ENCODE assay signal across 14 cellular contexts in the genomic region with DNA sequence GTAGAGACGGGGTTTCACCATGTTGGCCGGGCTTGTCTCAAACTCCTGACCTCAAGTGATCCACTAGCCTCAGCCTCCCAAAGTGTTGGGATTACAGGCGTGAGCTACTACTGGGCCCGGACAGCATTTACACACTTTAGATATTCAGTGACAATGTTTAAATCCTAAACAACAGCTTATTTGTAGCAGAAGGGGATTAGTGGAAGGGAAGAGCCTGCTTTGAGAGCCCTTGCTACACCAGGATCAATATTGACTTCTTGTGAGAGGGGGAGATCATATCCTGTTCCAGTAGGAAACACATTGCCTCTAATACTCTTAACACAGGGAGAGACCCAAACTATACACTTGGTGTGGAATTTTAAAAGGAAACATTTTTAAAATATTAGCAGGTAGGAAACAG. TPM values are rescaled to one million over a fixed set of nuclear protein-coding genes. Genes with fewer than 3 reads are reported as not detected.
A peak's percentile ranks its signal among the peaks of the same experiment; 100 is the strongest.
DNase-seq lines count a peak whose midpoint lies in the region; ATAC-seq and TF ChIP-seq lines count a peak whose summit lies in the region.
"Had no signal": no experiment of that assay in that cellular context is flagged by ENCODE, and none has a peak within 500 bp of the region (broad histone marks: within the 10 kb centered on the region; RNA-seq: fewer than 3 reads in every experiment).

No MANE protein-coding gene starts in this region.

- H3K4me1 Mint-ChIP-seq in Caco-2 (ENCODE audit: low read depth, unreplicated experiment), result peaks cover 77% of the 10 kb centered on the region
- H3K4me1 Mint-ChIP-seq in CD4-positive, alpha-beta memory T cell, result peaks cover 0 to 8% (median under 1%) of the 10 kb centered on the region in 4 donors
- H3K4me1 Mint-ChIP-seq: CD8-positive, alpha-beta memory T cell had no signal

- H2AFZ ChIP-seq in trophoblast cell (ENCODE audit: insufficient read depth, low read length, poor library complexity), result no peak overlapping the region

- peak overlapping the region; percentile 24 for H3K27ac Mint-ChIP-seq in Caco-2 (ENCODE audit: unreplicated experiment)
- no peak overlapping the region for H3K27ac Mint-ChIP-seq in CD4-positive, alpha-beta memory T cell
- H3K27ac Mint-ChIP-seq: CD8-positive, alpha-beta memory T cell; IgD-negative memory B cell had no signal

- H3K4me3 ChIP-seq in Caco-2 (ENCODE audit: low read depth, low read length), result no peak overlapping the region
- H3K4me3 ChIP-seq in trophoblast cell (ENCODE audit: low read depth, low read length), result no peak overlapping the region
- no peak overlapping the region for H3K4me3 ChIP-seq in gastroesophageal sphincter
- no peak overlapping the region for H3K4me3 ChIP-seq in CD4-positive, alpha-beta memory T cell (ENCODE audit: low read length in 2 of 2)
- H3K4me3 ChIP-seq: HAP-1 had no signal

- ATAC-seq in gastroesophageal sphincter, result no peak

- CTCF ChIA-PET in Caco-2 (lab: Charles Lee), result interaction anchor here (1.3 kb wide), 1 partner anchor 16 kb away, joined by 4 read pairs; no protein-coding TSS in a partner anchor
- CTCF ChIA-PET in CD4-positive, alpha-beta memory T cell (lab: Charles Lee; ENCODE audit: partially characterized antibody), result interaction anchor here (1.3 to 18.0 kb wide), 2 partner anchors 9 to 19 kb away, joined by 5 to 204 read pairs; no protein-coding TSS in a partner anchor

- no peaks in the 10 kb centered on the region for H3K27me3 ChIP-seq in Caco-2 (replicated peaks; ENCODE audit: control insufficient read depth, insufficient read depth, low read length)
- H3K27me3 ChIP-seq in trophoblast cell (ENCODE audit: insufficient read depth, low read length), result no peaks in the 10 kb centered on the region
- H3K27me3 ChIP-seq in gastroesophageal sphincter, result no peaks in the 10 kb centered on the region
- H3K27me3 ChIP-seq in CD4-positive, alpha-beta memory T cell (ENCODE audit: insufficient read depth, low read length), result no peaks in the 10 kb centered on the region
- H3K27me3 ChIP-seq: BE2C had no signal

- peaks cover 2% of the 10 kb centered on the region for H3K79me2 ChIP-seq in trophoblast cell (ENCODE audit: control insufficient read depth, insufficient read depth, low read length, poor library complexity)

- no peak for TF ChIP-seq CTCF in Caco-2 (IDR thresholded peaks at IDR 0.05; ENCODE audit: insufficient read depth in 1 of 2, low read depth in 1 of 2, low read length in 1 of 2, severe bottlenecking in 1 of 2, unreplicated experiment in 1 of 2)
- TF ChIP-seq CTCF in gastroesophageal sphincter (IDR thresholded peaks at IDR 0.05), result no peak

- no peaks in the 10 kb centered on the region for H3K9me3 Mint-ChIP-seq in Caco-2 (ENCODE audit: unreplicated experiment)
- no peaks in the 10 kb centered on the region for H3K9me3 Mint-ChIP-seq in CD4-positive, alpha-beta memory T cell
- H3K9me3 Mint-ChIP-seq: CD8-positive, alpha-beta memory T cell; IgD-negative memory B cell had no signal

- no peak overlapping the region for H3K4me2 ChIP-seq in trophoblast cell (ENCODE audit: low read length)

- no peak overlapping the region for H3K18ac ChIP-seq in trophoblast cell (ENCODE audit: low read length)

- H3K27me3 Mint-ChIP-seq in Caco-2 (ENCODE audit: insufficient read depth, unreplicated experiment), result no peaks in the 10 kb centered on the region
- H3K27me3 Mint-ChIP-seq in CD4-positive, alpha-beta memory T cell, result no peaks in the 10 kb centered on the region
- H3K27me3 Mint-ChIP-seq: IgD-negative memory B cell had no signal

- no peak overlapping the region for H4K91ac ChIP-seq in trophoblast cell (ENCODE audit: low read depth, low read length)

- H3K4me1 ChIP-seq in Caco-2 (peaks cover 94% of the 10 kb centered on the region), trophoblast cell (ENCODE audit: control insufficient read depth in 1 of 2, insufficient read depth in 2 of 2, low read length in 2 of 2) (peaks cover 11 to 18% of the 10 kb centered on the region in 2 experiments), gastroesophageal sphincter (peaks cover 0 to 28% (median 3%) of the 10 kb centered on the region in 3 donors)
- H3K4me1 ChIP-seq in CD4-positive, alpha-beta memory T cell (ENCODE audit: insufficient read depth, low read length), result no peaks in the 10 kb centered on the region
- H3K4me1 ChIP-seq: BE2C had no signal

- peaks cover 9% of the 10 kb centered on the region for H3K79me1 ChIP-seq in trophoblast cell (ENCODE audit: low read length)

- H4K12ac ChIP-seq in trophoblast cell (ENCODE audit: low read depth, low read length), result no peak overlapping the region

- no peak for TF ChIP-seq POLR2A in gastroesophageal sphincter (IDR thresholded peaks at IDR 0.05)

- no peak overlapping the region for H3K9ac ChIP-seq in trophoblast cell (ENCODE audit: low read length)

- no peak overlapping the region for H3K4me3 Mint-ChIP-seq in Caco-2 (ENCODE audit: unreplicated experiment)
- H3K4me3 Mint-ChIP-seq in CD4-positive, alpha-beta memory T cell, result no peak overlapping the region
- H3K4me3 Mint-ChIP-seq: IgD-negative memory B cell had no signal

- H3K9me3 ChIP-seq in Caco-2 (no peaks in the 10 kb centered on the region), trophoblast cell (ENCODE audit: insufficient read depth, low read depth, low read length) (no peaks in the 10 kb centered on the region), gastroesophageal sphincter (no peaks in the 10 kb centered on the region)
- no peaks in the 10 kb centered on the region for H3K9me3 ChIP-seq in CD4-positive, alpha-beta memory T cell (ENCODE audit: control insufficient read depth in 1 of 2, low read length in 2 of 2)
- H3K9me3 ChIP-seq: BE2C, HAP-1 had no signal

- H2BK5ac ChIP-seq in trophoblast cell (ENCODE audit: low read depth, low read length, poor library complexity), result no peak overlapping the region

- intact Hi-C loops in Caco-2 (cut with micrococcal nuclease; ENCODE audit: unreplicated experiment), result no loop called here
- intact Hi-C loops in CD4-positive, alpha-beta memory T cell (cut with micrococcal nuclease), result no loop called here

- no TSS peak for BruUV-seq in Caco-2 (replicated peaks; lab: Mats Ljungman, UMichigan)

- no CpG with 5 or more reads among the region's 4 CpGs for WGBS in trophoblast cell (ENCODE audit: extremely low coverage, insufficient coverage, insufficient read length)
- 90% methylated on average over 2 of the region's 4 CpGs; no CpG with 5 or more reads in 1 of the 2 donors for WGBS in gastroesophageal sphincter (ENCODE audit: low coverage in 1 of 2), 2 donors

- peak overlapping the region; percentile 5 for H2BK120ac ChIP-seq in trophoblast cell (ENCODE audit: insufficient read depth, low read length, poor library complexity)

- H3K4ac ChIP-seq in trophoblast cell (ENCODE audit: low read depth, low read length), result no peak overlapping the region

- no peaks in the 10 kb centered on the region for H3K36me3 ChIP-seq in Caco-2 (ENCODE audit: control insufficient read depth, insufficient read depth, low read length)
- no peaks in the 10 kb centered on the region for H3K36me3 ChIP-seq in trophoblast cell (ENCODE audit: control insufficient read depth in 1 of 2, insufficient read depth in 2 of 2, low read length in 2 of 2)
- H3K36me3 ChIP-seq in gastroesophageal sphincter, result peaks cover 0 to 4% of the 10 kb centered on the region in 2 donors
- H3K36me3 ChIP-seq in CD4-positive, alpha-beta memory T cell (ENCODE audit: insufficient read depth, low read length), result no peaks in the 10 kb centered on the region
- H3K36me3 ChIP-seq: BE2C, HAP-1 had no signal

- H3K23ac ChIP-seq in trophoblast cell (ENCODE audit: low read length), result no peak overlapping the region

- H3K27ac ChIP-seq in trophoblast cell (ENCODE audit: low read depth, low read length) (no peak overlapping the region), gastroesophageal sphincter (no peak overlapping the region)
- H3K27ac ChIP-seq in CD4-positive, alpha-beta memory T cell (ENCODE audit: low read depth, low read length), result no peak overlapping the region
- H3K27ac ChIP-seq: C4-2B had no signal

- H2AK5ac ChIP-seq in trophoblast cell (ENCODE audit: low read length), result no peak overlapping the region

- H3K36me3 Mint-ChIP-seq in Caco-2 (ENCODE audit: insufficient read depth, unreplicated experiment), result peaks cover 69% of the 10 kb centered on the region
- H3K36me3 Mint-ChIP-seq in CD4-positive, alpha-beta memory T cell, result no peaks in the 10 kb centered on the region
- H3K36me3 Mint-ChIP-seq: IgD-negative memory B cell had no signal

- TF ChIP-seq EP300 in gastroesophageal sphincter (IDR thresholded peaks at IDR 0.05), result no peak

- no peak overlapping the region for H3K14ac ChIP-seq in trophoblast cell (ENCODE audit: low read length)

- no peak overlapping the region for H2BK12ac ChIP-seq in trophoblast cell (ENCODE audit: low read length)

- DNase-seq in Caco-2, result no peak
- DNase-seq in NCI-H2029 (lab: John Stamatoyannopoulos, UW), result peak; percentile 18
- DNase-seq in NCI-H82 treated with DMSO at 0.1 percent for 48 hours (lab: John Stamatoyannopoulos, UW; ENCODE audit: unreplicated experiment), result peak; percentile 75
- no peak for DNase-seq in trophoblast cell
- no peak for DNase-seq in SIG-M5 treated with dmso at 0.1 percent for 504 hours (lab: John Stamatoyannopoulos, UW; ENCODE audit: unreplicated experiment)
- no peak for DNase-seq in CD4-positive, alpha-beta memory T cell
- DNase-seq: BE2C; CD8-positive, alpha-beta memory T cell; DND-41; GDM1 had no signal

- H4K8ac ChIP-seq in trophoblast cell (ENCODE audit: low read depth, low read length), result no peak overlapping the region

- POLR2A ChIA-PET in Caco-2 (lab: Charles Lee), result no interaction called here
- POLR2A ChIA-PET in CD4-positive, alpha-beta memory T cell (lab: Charles Lee; ENCODE audit: partially characterized antibody), result no interaction called here

RNA-seq across cellular contexts. Expression of a gene that starts 7.1 kb away (rescaled TPM):
- total RNA-seq in Caco-2 (2022), result 81.7 and 88.4 TPM in 2 replicates
- 53.9 and 57.1 TPM in 2 replicates for polyA plus RNA-seq in trophoblast cell (2013)
- total RNA-seq in gastroesophageal sphincter, result 10 to 100 TPM; 26.5 to 53.9 (median 38.5) TPM
- total RNA-seq in CD4-positive, alpha-beta memory T cell, result 1 to 10 TPM; 1.0 to 1.5 TPM
- 10 to 100 TPM; 15.1 to 26.2 TPM for polyA plus RNA-seq in CD4-positive, alpha-beta memory T cell

Comparison
In these comparisons a context has a peak if more than half of its experiments do, and no peak if none do; other contexts are left out.
1. DNase-seq: peak in NCI-H2029 (single experiment) and NCI-H82 treated with DMSO at 0.1 percent for 48 hours (single experiment); none in Caco-2 (0 of 2), trophoblast cell (0 of 2), SIG-M5 treated with dmso at 0.1 percent for 504 hours (single experiment) and CD4-positive, alpha-beta memory T cell (0 of 5).
2. RNA of a gene that starts 7.1 kb away (total RNA-seq): 81.7 to 88.4 TPM in Caco-2 and 26.5 to 53.9 TPM in gastroesophageal sphincter; 1.0 to 1.5 TPM in CD4-positive, alpha-beta memory T cell; every median in the first group is over 10 times any median in the second.